Comparison of ENCODE assay signal across 8 cellular contexts in genomic region chr4:20252656-20253271, GRCh38. TPM values are rescaled to one million over a fixed set of nuclear protein-coding genes. Genes with fewer than 3 reads are reported as not detected.
DNase-seq lines count a peak whose midpoint lies in the region; ATAC-seq and TF ChIP-seq lines count a peak whose summit lies in the region.

No MANE protein-coding gene starts in this region.

- no peak overlapping the region for H3K9ac ChIP-seq in SK-N-MC (ENCODE audit: insufficient read length)

- no peaks in the 10 kb centered on the region for H3K36me3 ChIP-seq in SK-N-MC (ENCODE audit: insufficient read depth, low read length)
- H3K36me3 ChIP-seq in gastroesophageal sphincter: no peaks in the 10 kb centered on the region

- POLR2A ChIA-PET in activated CD8-positive, alpha-beta T cell treated with anti-CD3 and anti-CD28 coated beads, Interleukin-2, amount 10 ng/mL, durations not matched to agents 7 days and 5 days (lab: Charles Lee): no interaction called here
- POLR2A ChIA-PET in activated CD8-positive, alpha-beta T cell treated with anti-CD3 and anti-CD28 coated beads for 36 hours (lab: Charles Lee): no interaction called here
- POLR2A ChIA-PET in RWPE1 (lab: Yijun Ruan, JAX; ENCODE audit: low non-redundant PET): no interaction called here

- ATAC-seq in activated CD8-positive, alpha-beta T cell treated with anti-CD3 and anti-CD28 coated beads, Interleukin-2, amount 10 ng/mL, durations not matched to agents 7 days and 5 days: no peak
- no peak for ATAC-seq in activated CD8-positive, alpha-beta T cell treated with anti-CD3 and anti-CD28 coated beads for 36 hours
- ATAC-seq in gastroesophageal sphincter (peak; percentile 9), GM21528 (IDR thresholded peaks at IDR 0.05; ENCODE audit: low FRiP score, unreplicated experiment) (no peak)
- ATAC-seq in effector memory CD8-positive, alpha-beta T cell (replicated peaks): no peak

- WGBS in gastroesophageal sphincter (ENCODE audit: low coverage in 1 of 2), 2 donors: 0% methylated on average over 3 to 11 of the region's 54 CpGs

- peaks cover 0 to 52% (median 0%) of the 10 kb centered on the region in 3 donors for H3K4me1 ChIP-seq in gastroesophageal sphincter

- H3K4me3 ChIP-seq in SK-N-MC (peak overlapping the region; percentile 81), gastroesophageal sphincter (peak overlapping the region; percentile 75 to 78)

- peaks cover 44% of the 10 kb centered on the region for H3K27me3 Mint-ChIP-seq in activated CD8-positive, alpha-beta T cell treated with anti-CD3 and anti-CD28 coated beads, Interleukin-2, amount 10 ng/mL, durations not matched to agents 7 days and 5 days (ENCODE audit: low read depth)
- H3K27me3 Mint-ChIP-seq in activated CD8-positive, alpha-beta T cell treated with anti-CD3 and anti-CD28 coated beads for 36 hours: peaks cover 46% of the 10 kb centered on the region
- H3K27me3 Mint-ChIP-seq in effector memory CD8-positive, alpha-beta T cell: peaks cover 0 to 47% of the 10 kb centered on the region in 2 donors

- H3K36me3 Mint-ChIP-seq in activated CD8-positive, alpha-beta T cell treated with anti-CD3 and anti-CD28 coated beads, Interleukin-2, amount 10 ng/mL, durations not matched to agents 7 days and 5 days (ENCODE audit: low read depth): peaks cover 5% of the 10 kb centered on the region
- H3K36me3 Mint-ChIP-seq in activated CD8-positive, alpha-beta T cell treated with anti-CD3 and anti-CD28 coated beads for 36 hours (ENCODE audit: low read depth): no peaks in the 10 kb centered on the region
- H3K36me3 Mint-ChIP-seq in effector memory CD8-positive, alpha-beta T cell (ENCODE audit: insufficient read depth): no peaks in the 10 kb centered on the region

- peak overlapping the region; percentile 5 for H3K4me3 Mint-ChIP-seq in activated CD8-positive, alpha-beta T cell treated with anti-CD3 and anti-CD28 coated beads, Interleukin-2, amount 10 ng/mL, durations not matched to agents 7 days and 5 days
- H3K4me3 Mint-ChIP-seq in activated CD8-positive, alpha-beta T cell treated with anti-CD3 and anti-CD28 coated beads for 36 hours: no peak overlapping the region
- H3K4me3 Mint-ChIP-seq in effector memory CD8-positive, alpha-beta T cell: peak overlapping the region in 1 of 2 donors; percentile 41

- intact Hi-C loops in activated CD8-positive, alpha-beta T cell treated with anti-CD3 and anti-CD28 coated beads for 36 hours (cut with micrococcal nuclease): no loop called here
- intact Hi-C loops in posterior vena cava (cut with DNase I): no loop called here

- H3K27ac ChIP-seq in SK-N-MC: no peak overlapping the region
- H3K27ac ChIP-seq in gastroesophageal sphincter: peak overlapping the region in 3 of 4 donors; percentile 84 to 85 (median 84)
- no peak overlapping the region for H3K27ac ChIP-seq in RWPE1

- H3K4me1 Mint-ChIP-seq in activated CD8-positive, alpha-beta T cell treated with anti-CD3 and anti-CD28 coated beads, Interleukin-2, amount 10 ng/mL, durations not matched to agents 7 days and 5 days (ENCODE audit: low read depth): peaks cover 5% of the 10 kb centered on the region
- peaks cover 5% of the 10 kb centered on the region for H3K4me1 Mint-ChIP-seq in activated CD8-positive, alpha-beta T cell treated with anti-CD3 and anti-CD28 coated beads for 36 hours (ENCODE audit: low read depth)
- H3K4me1 Mint-ChIP-seq in effector memory CD8-positive, alpha-beta T cell (ENCODE audit: low read depth in 2 of 2): no peaks in the 10 kb centered on the region

- no peak overlapping the region for H3K27ac Mint-ChIP-seq in activated CD8-positive, alpha-beta T cell treated with anti-CD3 and anti-CD28 coated beads, Interleukin-2, amount 10 ng/mL, durations not matched to agents 7 days and 5 days
- H3K27ac Mint-ChIP-seq in activated CD8-positive, alpha-beta T cell treated with anti-CD3 and anti-CD28 coated beads for 36 hours: no peak overlapping the region
- no peak overlapping the region for H3K27ac Mint-ChIP-seq in effector memory CD8-positive, alpha-beta T cell

- H3K27me3 ChIP-seq in gastroesophageal sphincter: peaks cover 8% of the 10 kb centered on the region

- TF ChIP-seq POLR2A in gastroesophageal sphincter (IDR thresholded peaks at IDR 0.05): no peak

- no peaks in the 10 kb centered on the region for H3K9me3 Mint-ChIP-seq in activated CD8-positive, alpha-beta T cell treated with anti-CD3 and anti-CD28 coated beads, Interleukin-2, amount 10 ng/mL, durations not matched to agents 7 days and 5 days (ENCODE audit: insufficient read depth)
- H3K9me3 Mint-ChIP-seq in activated CD8-positive, alpha-beta T cell treated with anti-CD3 and anti-CD28 coated beads for 36 hours: no peaks in the 10 kb centered on the region
- peaks cover 0 to 4% of the 10 kb centered on the region in 2 donors for H3K9me3 Mint-ChIP-seq in effector memory CD8-positive, alpha-beta T cell

- no peaks in the 10 kb centered on the region for H3K9me3 ChIP-seq in SK-N-MC (ENCODE audit: low read depth, low read length)
- no peaks in the 10 kb centered on the region for H3K9me3 ChIP-seq in gastroesophageal sphincter

- no peak for TF ChIP-seq EP300 in gastroesophageal sphincter (IDR thresholded peaks at IDR 0.05)

- no peak for TF ChIP-seq CTCF in activated CD8-positive, alpha-beta T cell treated with anti-CD3 and anti-CD28 coated beads for 36 hours (IDR thresholded peaks at IDR 0.05)
- no peak for TF ChIP-seq CTCF in gastroesophageal sphincter (IDR thresholded peaks at IDR 0.05)
- no peak for TF ChIP-seq CTCF in RWPE1 (conservative IDR thresholded peaks at IDR 0.05; ENCODE audit: low read depth)

- CTCF ChIA-PET in activated CD8-positive, alpha-beta T cell treated with anti-CD3 and anti-CD28 coated beads, Interleukin-2, amount 10 ng/mL, durations not matched to agents 7 days and 5 days (lab: Charles Lee): no interaction called here
- CTCF ChIA-PET in activated CD8-positive, alpha-beta T cell treated with anti-CD3 and anti-CD28 coated beads for 36 hours (lab: Charles Lee): no interaction called here
- CTCF ChIA-PET in RWPE1 (lab: Yijun Ruan, JAX): no interaction called here

- DNase-seq in activated CD8-positive, alpha-beta T cell treated with anti-CD3 and anti-CD28 coated beads, Interleukin-2, amount 10 ng/mL, durations not matched to agents 7 days and 5 days: no peak
- no peak for DNase-seq in activated CD8-positive, alpha-beta T cell treated with anti-CD3 and anti-CD28 coated beads for 36 hours
- no peak for DNase-seq in SK-N-MC (ENCODE audit: low read depth, low spot score)
- DNase-seq in posterior vena cava (ENCODE audit: low spot score): peak; percentile 84
- no peak for DNase-seq in effector memory CD8-positive, alpha-beta T cell
- no peak for DNase-seq in RWPE1 (ENCODE audit: low spot score)

RNA-seq across cellular contexts. Expression of gene SLIT2, which starts 1.1 kb away (rescaled TPM):
- total RNA-seq in activated CD8-positive, alpha-beta T cell treated with anti-CD3 and anti-CD28 coated beads, Interleukin-2, amount 10 ng/mL, durations not matched to agents 7 days and 5 days: not detected
- total RNA-seq in activated CD8-positive, alpha-beta T cell treated with anti-CD3 and anti-CD28 coated beads for 36 hours: not detected
- total RNA-seq in gastroesophageal sphincter (10 to 100 TPM; 53.4 to 83.6 (median 76.7) TPM), posterior vena cava (10 to 100 TPM; 29.6 to 55.5 TPM)

Comparison
In these comparisons a context has a peak if more than half of its experiments do, and no peak if none do; other contexts are left out.
1. H3K27ac ChIP-seq: peak in gastroesophageal sphincter (3 of 4); none in SK-N-MC (single experiment) and RWPE1 (single experiment).
2. RNA of gene SLIT2, which starts 1.1 kb away (total RNA-seq): 53.4 to 83.6 TPM in gastroesophageal sphincter and 29.6 to 55.5 TPM in posterior vena cava; not detected in activated CD8-positive, alpha-beta T cell treated with anti-CD3 and anti-CD28 coated beads, Interleukin-2, amount 10 ng/mL, durations not matched to agents 7 days and 5 days and not detected in activated CD8-positive, alpha-beta T cell treated with anti-CD3 and anti-CD28 coated beads for 36 hours; every median in the first group is over 10 times any median in the second.